10 cellular contexts compared by ENCODE assay signal in the genomic region with DNA sequence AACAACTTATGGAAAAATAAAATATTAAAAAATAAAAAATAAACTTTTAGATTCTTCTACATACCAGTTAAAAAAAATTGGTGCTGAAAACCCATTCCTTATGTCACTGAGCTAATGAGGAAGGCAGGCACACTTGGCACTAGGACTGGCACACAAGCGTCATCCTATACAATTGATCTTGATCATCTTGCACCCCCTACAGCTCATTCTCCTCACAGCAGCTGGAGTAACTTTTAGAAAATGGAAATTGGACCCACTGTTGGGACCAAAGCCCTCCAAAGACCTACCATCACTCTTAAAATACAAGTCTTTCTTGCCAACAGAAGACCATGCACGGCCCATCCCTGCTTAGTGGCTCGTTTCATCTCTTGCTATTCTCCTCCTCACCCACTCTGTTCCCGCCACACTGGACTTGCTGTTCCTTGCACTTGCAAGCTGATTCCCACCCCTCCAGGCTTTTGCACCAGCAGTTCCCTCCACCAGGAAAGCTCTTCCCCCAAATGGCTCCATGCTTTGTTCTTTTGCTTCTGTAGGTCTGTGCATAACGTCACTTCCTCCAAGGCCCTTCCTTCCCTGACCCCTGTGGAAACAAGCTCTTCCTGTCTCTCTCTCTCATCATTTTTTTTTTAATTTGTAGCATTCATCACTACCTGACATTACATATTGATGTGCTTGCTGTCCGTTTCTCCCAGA. TPM values are rescaled to one million over a fixed set of nuclear protein-coding genes. Genes with fewer than 3 reads are reported as not detected.
DNase-seq lines count a peak whose midpoint lies in the region; ATAC-seq lines count a peak whose summit lies in the region.
"Had no signal": no experiment of that assay in that cellular context is flagged by ENCODE, and none has a peak within 500 bp of the region (broad histone marks: within the 10 kb centered on the region; RNA-seq: fewer than 3 reads in every experiment).

No MANE protein-coding gene starts in this region.

- DNase-seq in DMS 273 (lab: John Stamatoyannopoulos, UW; ENCODE audit: unreplicated experiment): peak; percentile 31
- no peak for DNase-seq in DMS 273 treated with DMSO at 0.1 percent for 48 hours (lab: John Stamatoyannopoulos, UW)
- peak; percentile 67 for DNase-seq in H7
- no peak for DNase-seq in T-cell
- peak; percentile 9 for DNase-seq in inferior parietal cortex (ENCODE audit: extremely low spot score)
- DNase-seq in NCI-H345 (lab: John Stamatoyannopoulos, UW): no peak

- H3K4me3 Mint-ChIP-seq in T-cell: no peak overlapping the region

- CTCF ChIA-PET in T-cell (lab: Charles Lee): interaction anchor here (0.5 to 0.6 kb wide), 3 partner anchors 12 to 472 kb away, joined by 3 to 4 read pairs (median 3); a partner anchor contains a TSS

- peaks cover 17% of the 10 kb centered on the region for H3K36me3 Mint-ChIP-seq in T-cell

- no peaks in the 10 kb centered on the region for H3K27me3 Mint-ChIP-seq in T-cell

- no peaks in the 10 kb centered on the region for H3K9me3 Mint-ChIP-seq in T-cell

- POLR2A ChIA-PET in T-cell (lab: Charles Lee): interaction anchor here in 1 of 2 donors (0.6 kb wide), 1 partner anchor 50 kb away, joined by 3 read pairs; no protein-coding TSS in a partner anchor

- H3K36me3 ChIP-seq in H7 (replicated peaks; ENCODE audit: control insufficient read depth, insufficient read depth, low read length): 0 out of 2 replicates have a peak, but pooled peaks cover 1% of the 10 kb centered on the region

- peaks cover 23 to 28% (median 27%) of the 10 kb centered on the region in 3 donors for H3K4me1 Mint-ChIP-seq in T-cell

- H3K27me3 ChIP-seq in H7 (ENCODE audit: control insufficient read depth, insufficient read depth, low read length): no peaks in the 10 kb centered on the region
- H3K27me3 ChIP-seq: tibial nerve had no signal

- H3K27ac Mint-ChIP-seq in T-cell: peak overlapping the region; percentile 47 to 76

- ATAC-seq in T-cell (replicated peaks in 1 of 4) (no peak), HG02884 (IDR thresholded peaks at IDR 0.05; ENCODE audit: unreplicated experiment) (no peak), GM19351 (IDR thresholded peaks at IDR 0.05; ENCODE audit: unreplicated experiment) (no peak)

- no peak overlapping the region for H3K4me3 ChIP-seq in H7 (ENCODE audit: insufficient read depth, low read depth, low read length)
- H3K4me3 ChIP-seq: tibial nerve had no signal

RNA-seq across cellular contexts. Expression of a gene that starts 11.6 kb away (rescaled TPM):
- total RNA-seq in H7 (2014; rRNA removed; shearing (Covaris generic)): 12.9 and 15.3 TPM in 2 replicates
- total RNA-seq in T-cell: 10 to 100 TPM in 3 of 5 donors, 1 to 10 TPM in 2; 3.2 to 18.1 (median 15.9) TPM

RNA-seq across cellular contexts. Expression of a gene that starts 13.9 kb away (rescaled TPM):
- total RNA-seq in H7 (2014; rRNA removed; shearing (Covaris generic)): not detected in 2 replicates
- total RNA-seq in T-cell: under 1 TPM; 0.42 to 0.78 (median 0.70) TPM
- total RNA-seq: A172, tibial nerve had no signal

RNA-seq across cellular contexts. Expression of a gene that starts 28.1 kb away (rescaled TPM):
- not detected in 2 replicates for total RNA-seq in H7 (2014; rRNA removed; shearing (Covaris generic))
- 1 to 10 TPM in 3 of 5 donors, under 1 TPM in 2; 0.73 to 2.6 (median 1.6) TPM for total RNA-seq in T-cell
- total RNA-seq: A172 had no signal

RNA-seq across cellular contexts. Expression of a gene that starts 31.7 kb away (rescaled TPM):
- 2.0 and 3.0 TPM in 2 replicates for total RNA-seq in H7 (2014; rRNA removed; shearing (Covaris generic))
- not detected for total RNA-seq in T-cell
- total RNA-seq: A172 had no signal

RNA-seq across cellular contexts. Expression of a gene that starts 45.5 kb away (rescaled TPM):
- not detected in 2 replicates for total RNA-seq in H7 (2014; rRNA removed; shearing (Covaris generic))
- total RNA-seq in T-cell: 1 to 10 TPM in 2 of 5 donors, under 1 TPM in 2, not detected in 1; 0.30 to 3.3 (median 1.0) TPM
- total RNA-seq: A172 had no signal

Comparison
In these comparisons a context has a peak if more than half of its experiments do, and no peak if none do; other contexts are left out.
1. DNase-seq: peak in DMS 273 (single experiment), H7 (single experiment) and inferior parietal cortex (single experiment); none in DMS 273 treated with DMSO at 0.1 percent for 48 hours (single experiment), T-cell (0 of 34) and NCI-H345 (single experiment).